Comparison of ENCODE assay signal across 19 cellular contexts in the genomic region with DNA sequence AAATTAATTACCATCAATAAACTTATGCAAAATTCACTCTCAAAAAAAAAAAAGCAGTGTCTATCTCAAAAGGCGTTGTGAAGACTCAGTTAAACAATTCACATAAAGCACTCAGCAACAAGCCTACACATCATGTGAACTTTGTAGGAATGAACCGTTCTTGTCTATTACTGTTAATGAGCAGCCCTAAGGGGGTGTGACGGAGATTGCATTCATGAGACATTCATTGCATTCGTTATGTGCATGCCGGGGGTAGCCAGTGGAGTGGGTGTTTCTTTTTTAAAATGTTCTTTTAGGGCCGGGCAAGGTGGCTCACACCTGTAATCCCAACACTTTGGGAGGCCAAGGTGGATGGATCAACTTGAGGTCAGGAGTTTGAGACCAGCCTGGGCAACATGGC.
A peak's percentile ranks its signal among the peaks of the same experiment; 100 is the strongest.
DNase-seq lines count a peak whose midpoint lies in the region; ATAC-seq and TF ChIP-seq lines count a peak whose summit lies in the region.
"Had no signal": no experiment of that assay in that cellular context is flagged by ENCODE, and none has a peak within 500 bp of the region (broad histone marks: within the 10 kb centered on the region; RNA-seq: fewer than 3 reads in every experiment).

No MANE protein-coding gene starts in this region.

- ATAC-seq in GM21528 (IDR thresholded peaks at IDR 0.05; ENCODE audit: low FRiP score, unreplicated experiment), result no peak
- ATAC-seq: GM12878, HCT116 had no signal

- no peak overlapping the region for H2BK5ac ChIP-seq in trophoblast cell (ENCODE audit: low read depth, low read length, poor library complexity)

- no peaks in the 10 kb centered on the region for H4K20me1 ChIP-seq in SU-DHL-6 (ENCODE audit: low read depth, low read length)

- no peak overlapping the region for H2AK5ac ChIP-seq in trophoblast cell (ENCODE audit: low read length)

- no CpG with 5 or more reads among the region's 6 CpGs for WGBS in trophoblast cell (ENCODE audit: extremely low coverage, insufficient coverage, insufficient read length)

- H2BK12ac ChIP-seq in trophoblast cell (ENCODE audit: low read length), result no peak overlapping the region

- H4K91ac ChIP-seq in trophoblast cell (ENCODE audit: low read depth, low read length), result no peak overlapping the region

- H3K27ac ChIP-seq in SU-DHL-6 (ENCODE audit: low read depth, low read length) (peak overlapping the region; percentile 90), trophoblast cell (ENCODE audit: low read depth, low read length) (no peak overlapping the region)
- H3K27ac ChIP-seq: C4-2B had no signal

- H2AFZ ChIP-seq in SU-DHL-6 (ENCODE audit: low read depth, low read length, severe bottlenecking), result no peak overlapping the region
- H2AFZ ChIP-seq in trophoblast cell (ENCODE audit: insufficient read depth, low read length, poor library complexity), result no peak overlapping the region

- H3K79me1 ChIP-seq in trophoblast cell (ENCODE audit: low read length), result peaks cover 4% of the 10 kb centered on the region

- no peak overlapping the region for H4K8ac ChIP-seq in trophoblast cell (ENCODE audit: low read depth, low read length)

- H3K4ac ChIP-seq in trophoblast cell (ENCODE audit: low read depth, low read length), result no peak overlapping the region

- H3K36me3 ChIP-seq in SU-DHL-6 (ENCODE audit: low read length), result no peaks in the 10 kb centered on the region
- no peaks in the 10 kb centered on the region for H3K36me3 ChIP-seq in trophoblast cell (ENCODE audit: control insufficient read depth in 1 of 2, insufficient read depth in 2 of 2, low read length in 2 of 2)

- no peaks in the 10 kb centered on the region for H3K79me2 ChIP-seq in SU-DHL-6 (ENCODE audit: insufficient read depth, low read length)
- no peaks in the 10 kb centered on the region for H3K79me2 ChIP-seq in trophoblast cell (ENCODE audit: control insufficient read depth, insufficient read depth, low read length, poor library complexity)

- TF ChIP-seq CTCF in SU-DHL-6 (IDR thresholded peaks at IDR 0.05; ENCODE audit: insufficient read depth, low read length, poor library complexity, severe bottlenecking), result no peak

- H3K4me3 ChIP-seq in SU-DHL-6 (ENCODE audit: insufficient read depth, low read length, poor library complexity, severe bottlenecking) (no peak overlapping the region), trophoblast cell (ENCODE audit: low read depth, low read length) (no peak overlapping the region)
- H3K4me3 ChIP-seq: GM12878 had no signal

- no peak overlapping the region for H3K18ac ChIP-seq in trophoblast cell (ENCODE audit: low read length)

- H3F3A ChIP-seq in SU-DHL-6 (ENCODE audit: insufficient read depth), result peaks cover 5% of the 10 kb centered on the region; the same call in 1 of the 2 replicates

- peaks cover 0 to 2% of the 10 kb centered on the region in 2 experiments for H3K4me1 ChIP-seq in trophoblast cell (ENCODE audit: control insufficient read depth in 1 of 2, insufficient read depth in 2 of 2, low read length in 2 of 2)

- H3K23ac ChIP-seq in trophoblast cell (ENCODE audit: low read length), result no peak overlapping the region

- H2BK120ac ChIP-seq in trophoblast cell (ENCODE audit: insufficient read depth, low read length, poor library complexity), result no peak overlapping the region

- no peak overlapping the region for H4K12ac ChIP-seq in trophoblast cell (ENCODE audit: low read depth, low read length)

- H3K9me3 ChIP-seq in SU-DHL-6 (ENCODE audit: insufficient read depth, low read length) (no peaks in the 10 kb centered on the region), trophoblast cell (ENCODE audit: insufficient read depth, low read depth, low read length) (no peaks in the 10 kb centered on the region)

- H3K9ac ChIP-seq in SU-DHL-6 (ENCODE audit: low read length), result no peak overlapping the region
- H3K9ac ChIP-seq in trophoblast cell (ENCODE audit: low read length), result no peak overlapping the region

- no peaks in the 10 kb centered on the region for H3K27me3 ChIP-seq in SU-DHL-6 (ENCODE audit: low read length)
- H3K27me3 ChIP-seq in trophoblast cell (ENCODE audit: insufficient read depth, low read length), result no peaks in the 10 kb centered on the region

- peak overlapping the region; percentile 21 for H3K4me2 ChIP-seq in SU-DHL-6 (ENCODE audit: low read depth, low read length, poor library complexity, severe bottlenecking)
- H3K4me2 ChIP-seq in trophoblast cell (ENCODE audit: low read length), result no peak overlapping the region

- no peak overlapping the region for H3K14ac ChIP-seq in trophoblast cell (ENCODE audit: low read length)

- DNase-seq in epidermal melanocyte (ENCODE audit: insufficient read length, low spot score) (peak; percentile 33), trophoblast cell (peak; percentile 75 to 89), GM03348 (ENCODE audit: low spot score) (no peak), HuH-7.5 (ENCODE audit: low spot score) (no peak)
- no peak for DNase-seq in central memory CD4-positive, alpha-beta T cell
- DNase-seq: ACHN; CD4-positive, alpha-beta T cell; DMS153; DMS79; GF-D8; GOT3; H7; HFFc6; KBM-7 had no signal

- no peaks in the 10 kb centered on the region for H3K9me2 ChIP-seq in SU-DHL-6 (replicated peaks; ENCODE audit: insufficient read depth, low read length)

Comparison
In these comparisons a context has a peak if more than half of its experiments do, and no peak if none do; other contexts are left out.
1. DNase-seq: peak in epidermal melanocyte (single experiment) and trophoblast cell (2 of 2); none in central memory CD4-positive, alpha-beta T cell (single experiment), GM03348 (single experiment) and HuH-7.5 (single experiment).